In genomic region chr5:150035139-150035893, GRCh38 we compare ENCODE assay signal across 10 cellular contexts. TPM values are rescaled to one million over a fixed set of nuclear protein-coding genes. Genes with fewer than 3 reads are reported as not detected.
A peak's percentile ranks its signal among the peaks of the same experiment; 100 is the strongest.
DNase-seq lines count a peak whose midpoint lies in the region; ATAC-seq and TF ChIP-seq lines count a peak whose summit lies in the region.
"Had no signal": no experiment of that assay in that cellular context is flagged by ENCODE, and none has a peak within 500 bp of the region (broad histone marks: within the 10 kb centered on the region; RNA-seq: fewer than 3 reads in every experiment).

No MANE protein-coding gene starts in this region.

- ATAC-seq in GM18519 (IDR thresholded peaks at IDR 0.05; ENCODE audit: low FRiP score, unreplicated experiment) (peak; percentile 83), GM21576 (IDR thresholded peaks at IDR 0.05; ENCODE audit: unreplicated experiment) (peak; percentile 99), HG03378 (IDR thresholded peaks at IDR 0.05; ENCODE audit: unreplicated experiment) (peak; percentile 83), esophagus mucosa (no peak)
- ATAC-seq: activated T-cell treated with anti-CD3 and anti-CD28 coated beads, Interleukin-2, amount 50 U/mL, for 4 hours had no signal

- H3K36me3 ChIP-seq in brain microvascular endothelial cell (replicated peaks), result peaks cover 77% of the 10 kb centered on the region

- H3K4me3 ChIP-seq in brain microvascular endothelial cell (ENCODE audit: low read depth, low read length), result no peak overlapping the region
- H3K4me3 ChIP-seq: skin epidermis had no signal

- in situ Hi-C loops in brain microvascular endothelial cell (cut with HindIII; ENCODE audit: low pct_ligation_motif_present, low sequenced_read_pairs), result no loop called here

- H3K27me3 ChIP-seq in brain microvascular endothelial cell (replicated peaks), result no peaks in the 10 kb centered on the region

- TF ChIP-seq CTCF in brain microvascular endothelial cell (IDR thresholded peaks at IDR 0.05; ENCODE audit: low read depth, low read length, missing control alignments), result no peak

- DNase-seq in brain microvascular endothelial cell (no peak), caudate nucleus (lab: John Stamatoyannopoulos, UW) (no peak), DMS79 (lab: John Stamatoyannopoulos, UW) (no peak), NCI-H524 treated with DMSO at 0.1 percent for 48 hours (lab: John Stamatoyannopoulos, UW) (no peak)
- DNase-seq: activated T-cell treated with anti-CD3 and anti-CD28 coated beads, Interleukin-2, amount 50 U/mL, for 4 hours had no signal

- H3K27ac ChIP-seq in brain microvascular endothelial cell (peak overlapping the region; percentile 91), caudate nucleus (ENCODE audit: low read depth, low read length) (no peak overlapping the region)

RNA-seq across cellular contexts. Expression of gene HMGXB3, which starts 34.8 kb away (rescaled TPM):
- 13.4 TPM for total RNA-seq in esophagus mucosa

RNA-seq across cellular contexts. Expression of gene TIGD6, which starts 34.9 kb away (rescaled TPM):
- 2.6 TPM for total RNA-seq in esophagus mucosa

RNA-seq across cellular contexts. Expression of gene CSF1R, which starts 51.0 kb away (rescaled TPM):
- 2.7 TPM for total RNA-seq in esophagus mucosa
